24 cellular contexts compared by ENCODE assay signal in genomic region chr6:165090206-165090605, GRCh38.
DNase-seq lines count a peak whose midpoint lies in the region; ATAC-seq and TF ChIP-seq lines count a peak whose summit lies in the region.
"Had no signal": no experiment of that assay in that cellular context is flagged by ENCODE, and none has a peak within 500 bp of the region (broad histone marks: within the 10 kb centered on the region; RNA-seq: fewer than 3 reads in every experiment).

No MANE protein-coding gene starts in this region.

- peak overlapping the region; percentile 94 for H2AFZ ChIP-seq in GM23248
- peak overlapping the region; percentile 72 for H2AFZ ChIP-seq in smooth muscle cell (ENCODE audit: low read depth)

- H3K4me2 ChIP-seq in GM23248 (ENCODE audit: unreplicated experiment), result peak overlapping the region; percentile 66
- no peak overlapping the region for H3K4me2 ChIP-seq in smooth muscle cell
- H3K4me2 ChIP-seq: BLaER1, SK-N-SH had no signal

- H3K9me3 ChIP-seq in GM23248 (ENCODE audit: low read depth) (no peaks in the 10 kb centered on the region), SJSA1 (replicated peaks) (no peaks in the 10 kb centered on the region), smooth muscle cell (replicated peaks; ENCODE audit: low read depth) (no peaks in the 10 kb centered on the region)
- H3K9me3 ChIP-seq: MG63, SK-N-SH had no signal

- in situ Hi-C loops in GM23248 (cut with MboI), result no loop called here

- H3K79me2 ChIP-seq in GM23248 (ENCODE audit: insufficient read depth), result no peaks in the 10 kb centered on the region
- H3K79me2 ChIP-seq in smooth muscle cell (ENCODE audit: low read depth), result no peaks in the 10 kb centered on the region

- H3F3A ChIP-seq in GM23248 (ENCODE audit: insufficient read depth) (peaks cover 16% of the 10 kb centered on the region; the same call in 1 of the 2 replicates), smooth muscle cell (ENCODE audit: low read depth) (no peaks in the 10 kb centered on the region)

- H3K9me3 Mint-ChIP-seq in nephron, result peaks cover 24% of the 10 kb centered on the region

- no peaks in the 10 kb centered on the region for H3K27me3 ChIP-seq in GM23248 (replicated peaks; ENCODE audit: insufficient read depth)
- no peaks in the 10 kb centered on the region for H3K27me3 ChIP-seq in SJSA1 (replicated peaks)
- H3K27me3 ChIP-seq in smooth muscle cell (ENCODE audit: low read depth), result no peaks in the 10 kb centered on the region
- H3K27me3 ChIP-seq: BLaER1, MG63 had no signal

- H4K20me1 ChIP-seq in GM23248 (ENCODE audit: insufficient read depth), result no peaks in the 10 kb centered on the region
- H4K20me1 ChIP-seq in smooth muscle cell (ENCODE audit: low read depth), result no peaks in the 10 kb centered on the region
- H4K20me1 ChIP-seq: BLaER1 had no signal

- 8 to 11% methylated on average over 8 of the region's 8 CpGs for WGBS in GM23248 (ENCODE audit: low coverage in 1 of 2, low lambda C conversion rate in 2 of 2, missing lambda C conversion rate in 2 of 2), 2 experiments
- WGBS in smooth muscle cell (ENCODE audit: low lambda C conversion rate), result 84% methylated on average over 8 of the region's 8 CpGs

- peak overlapping the region in 1 of 3 experiments; percentile 64 for H3K27ac Mint-ChIP-seq in nephron
- H3K27ac Mint-ChIP-seq: CD4-positive, CD25-positive, alpha-beta regulatory T cell; T-helper 17 cell had no signal

- peak overlapping the region in 2 of 3 experiments; percentile 28 to 63 for H3K4me3 Mint-ChIP-seq in nephron
- H3K4me3 Mint-ChIP-seq: CD4-positive, CD25-positive, alpha-beta regulatory T cell; T-helper 17 cell had no signal

- peaks cover 6% of the 10 kb centered on the region for H3K27me3 Mint-ChIP-seq in nephron (ENCODE audit: low read depth)
- H3K27me3 Mint-ChIP-seq: CD4-positive, CD25-positive, alpha-beta regulatory T cell; T-helper 17 cell had no signal

- H3K4me1 ChIP-seq in GM23248 (ENCODE audit: insufficient read depth) (peaks cover 23% of the 10 kb centered on the region), SJSA1 (replicated peaks) (peaks cover 52% of the 10 kb centered on the region), smooth muscle cell (ENCODE audit: low read depth) (no peaks in the 10 kb centered on the region)
- H3K4me1 ChIP-seq: BLaER1 had no signal

- H3K9me2 ChIP-seq in GM23248 (ENCODE audit: insufficient read depth), result peaks cover 4% of the 10 kb centered on the region; the same call in 1 of the 2 replicates
- H3K9me2 ChIP-seq: SK-N-SH had no signal

- ATAC-seq in GM18520 (IDR thresholded peaks at IDR 0.05; ENCODE audit: unreplicated experiment) (no peak), HG03045 (IDR thresholded peaks at IDR 0.05; ENCODE audit: unreplicated experiment) (no peak), GM18498 (IDR thresholded peaks at IDR 0.05; ENCODE audit: unreplicated experiment) (no peak)
- ATAC-seq: Panc1, T-helper 17 cell had no signal

- H3K4me3 ChIP-seq in GM23248, result peak overlapping the region; percentile 27; the same call in 1 of the 2 replicates
- no peak overlapping the region for H3K4me3 ChIP-seq in SJSA1
- H3K4me3 ChIP-seq in smooth muscle cell, result no peak overlapping the region
- H3K4me3 ChIP-seq: BLaER1, MG63 had no signal

- H3K9ac ChIP-seq in GM23248, result peak overlapping the region; percentile 53
- no peak overlapping the region for H3K9ac ChIP-seq in smooth muscle cell (ENCODE audit: low read depth)
- H3K9ac ChIP-seq: BLaER1, SK-N-SH had no signal

- H3K27ac ChIP-seq in GM23248, result peak overlapping the region; percentile 16
- peak overlapping the region; percentile 94 for H3K27ac ChIP-seq in SJSA1
- H3K27ac ChIP-seq in smooth muscle cell (ENCODE audit: low read depth), result no peak overlapping the region
- H3K27ac ChIP-seq: BLaER1, RWPE1 had no signal

- DNase-seq in GM23248 (peak; percentile 63), SJSA1 (ENCODE audit: low read depth in 1 of 2, low spot score in 2 of 2) (no peak), smooth muscle cell (lab: John Stamatoyannopoulos, UW; ENCODE audit: unreplicated experiment) (no peak)
- DNase-seq: ACHN; CD4-positive, CD25-positive, alpha-beta regulatory T cell; DMS53; KG1; MG63; NCI-H1105 treated with DMSO at 0.1 percent for 48 hours; NCI-H146; NCI-H1930; NCI-H446 treated with DMSO at 0.1 percent for 48 hours; NCI-H526; SHP77; SK-N-SH; SW 1271; T-helper 17 cell had no signal

- no peak for TF ChIP-seq CTCF in nephron (IDR thresholded peaks at IDR 0.05; ENCODE audit: unreplicated experiment in 3 of 3)
- no peak for TF ChIP-seq CTCF in smooth muscle cell (IDR thresholded peaks at IDR 0.05; ENCODE audit: borderline replicate concordance, insufficient read depth, poor library complexity, severe bottlenecking)

- H3K36me3 ChIP-seq in GM23248 (ENCODE audit: low read depth), result no peaks in the 10 kb centered on the region
- H3K36me3 ChIP-seq in SJSA1, result no peaks in the 10 kb centered on the region; the same call in 1 of the 2 replicates
- no peaks in the 10 kb centered on the region for H3K36me3 ChIP-seq in smooth muscle cell (ENCODE audit: low read depth)
- H3K36me3 ChIP-seq: BLaER1, MG63 had no signal

- peaks cover 11% of the 10 kb centered on the region for H3K36me3 Mint-ChIP-seq in nephron (ENCODE audit: low read depth)
- H3K36me3 Mint-ChIP-seq: CD4-positive, CD25-positive, alpha-beta regulatory T cell had no signal

- peaks cover 15% of the 10 kb centered on the region for H3K4me1 Mint-ChIP-seq in nephron
- H3K4me1 Mint-ChIP-seq: CD4-positive, CD25-positive, alpha-beta regulatory T cell; T-helper 17 cell had no signal
